Comparison of ENCODE assay signal across 33 cellular contexts in the genomic region with DNA sequence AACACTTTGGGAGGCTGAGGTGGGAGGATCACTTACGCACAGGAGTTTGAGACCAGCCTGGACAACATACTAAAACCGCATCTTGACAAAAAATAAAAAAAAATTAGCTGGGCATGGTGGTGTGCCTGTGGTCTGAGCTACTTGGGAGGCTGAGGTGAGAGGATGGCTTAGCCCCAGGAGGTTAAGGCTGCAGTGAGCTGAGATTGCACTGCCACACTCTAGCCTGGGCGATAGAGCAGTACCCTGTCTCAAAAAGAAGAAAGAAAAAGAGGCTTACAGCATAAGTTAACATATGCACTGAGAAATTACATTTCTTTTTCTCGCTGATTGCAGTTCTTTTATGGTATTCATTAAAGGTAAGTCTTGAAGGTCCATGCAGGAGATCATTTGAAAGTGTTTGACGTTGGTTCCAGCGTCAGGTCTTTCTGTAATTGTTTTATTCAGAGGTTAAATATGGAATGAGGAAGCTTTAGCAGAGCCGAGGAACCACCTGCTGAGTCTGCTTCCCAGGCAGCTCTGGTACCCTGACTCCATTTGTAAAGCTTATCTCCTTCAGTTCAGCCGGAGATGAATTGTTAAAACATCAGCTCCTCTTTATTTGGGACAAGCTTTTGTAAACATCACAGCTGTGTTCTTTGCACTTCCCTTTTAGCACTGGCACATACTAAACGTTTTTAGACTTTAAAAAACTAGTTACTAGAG.
"Had no signal": no experiment of that assay in that cellular context is flagged by ENCODE, and none has a peak within 500 bp of the region (broad histone marks: within the 10 kb centered on the region; RNA-seq: fewer than 3 reads in every experiment).

No MANE protein-coding gene starts in this region.

- H3K9me3 Mint-ChIP-seq: activated CD4-positive, alpha-beta memory T cell treated with anti-CD3 and anti-CD28 coated beads for 36 hours; activated CD4-positive, alpha-beta T cell treated with anti-CD3 and anti-CD28 coated beads, Interleukin-2, amount 10 ng/mL, durations not matched to agents 24 days and 14 days; activated naive CD4-positive, alpha-beta T cell treated with anti-CD3 and anti-CD28 coated beads, Interleukin-2, amount 10 ng/mL, durations not matched to agents 7 days and 5 days; activated naive CD8-positive, alpha-beta T cell treated with anti-CD3 and anti-CD28 coated beads, Interleukin-2, amount 10 ng/mL, durations not matched to agents 7 days and 5 days; activated T-cell treated with anti-CD3 and anti-CD28 coated beads, Interleukin-2, amount 50 U/mL, for 24 hours; brain; mesothelial cell of epicardium; natural killer cell; stimulated activated naive B cell treated with anti-CD40 and anti-IgM and Interleukin-4, amounts not matched to agents 10 μg/mL and 1 μg/mL and 100 μg/mL, for 72 hours; T-cell; T-helper 2 cell treated with Interferon-gamma antibody and Interleukin-4, amounts not matched to agents 5 μg/mL and 100 μg/mL, for 36 hours had no signal

- H3K4me3 Mint-ChIP-seq: activated CD4-positive, alpha-beta memory T cell treated with anti-CD3 and anti-CD28 coated beads for 36 hours; activated CD4-positive, alpha-beta T cell treated with anti-CD3 and anti-CD28 coated beads, Interleukin-2, amount 10 ng/mL, durations not matched to agents 24 days and 14 days; activated naive CD4-positive, alpha-beta T cell treated with anti-CD3 and anti-CD28 coated beads, Interleukin-2, amount 10 ng/mL, durations not matched to agents 7 days and 5 days; activated naive CD8-positive, alpha-beta T cell treated with anti-CD3 and anti-CD28 coated beads, Interleukin-2, amount 10 ng/mL, durations not matched to agents 7 days and 5 days; activated T-cell treated with anti-CD3 and anti-CD28 coated beads, Interleukin-2, amount 50 U/mL, for 24 hours; brain; mesothelial cell of epicardium; natural killer cell; stimulated activated naive B cell treated with anti-CD40 and anti-IgM and Interleukin-4, amounts not matched to agents 10 μg/mL and 1 μg/mL and 100 μg/mL, for 72 hours; T-cell; T-helper 2 cell treated with Interferon-gamma antibody and Interleukin-4, amounts not matched to agents 5 μg/mL and 100 μg/mL, for 36 hours had no signal

- H3K27ac ChIP-seq: ascending aorta, cardiac muscle cell, coronary artery, epithelial cell of prostate, esophagus squamous epithelium, heart right ventricle, stomach, thyroid gland, upper lobe of left lung had no signal

- DNase-seq: activated CD4-positive, alpha-beta memory T cell treated with anti-CD3 and anti-CD28 coated beads for 36 hours; activated CD4-positive, alpha-beta T cell treated with anti-CD3 and anti-CD28 coated beads, Interleukin-2, amount 10 ng/mL, durations not matched to agents 24 days and 14 days; activated CD8-positive, alpha-beta memory T cell treated with anti-CD3 and anti-CD28 coated beads, Interleukin-2, amount 50 U/mL, for 48 hours; activated gamma-delta T cell; activated naive CD4-positive, alpha-beta T cell treated with anti-CD3 and anti-CD28 coated beads, Interleukin-2, amount 10 ng/mL, durations not matched to agents 7 days and 5 days; activated naive CD8-positive, alpha-beta T cell treated with anti-CD3 and anti-CD28 coated beads, Interleukin-2, amount 10 ng/mL, durations not matched to agents 7 days and 5 days; activated T-cell treated with anti-CD3 and anti-CD28 coated beads, Interleukin-2, amount 50 U/mL, for 24 hours; cerebellar nuclear complex; esophagus squamous epithelium; foreskin melanocyte; heart right ventricle; islet precursor cell; left cardiac atrium; left ventricle myocardium superior; mammary epithelial cell; natural killer cell; posterior cingulate gyrus; right cardiac atrium; stimulated activated CD4-positive, alpha-beta T cell treated with anti-CD3 and anti-CD28 coated beads, Interleukin-15, amount 100 ng/mL, for 24 hours; stimulated activated CD4-positive, alpha-beta T cell treated with anti-CD3 and anti-CD28 coated beads, Interleukin-2, amount 100 ng/mL, for 24 hours; stimulated activated naive B cell treated with anti-CD40 and anti-IgM and Interleukin-4, amounts not matched to agents 10 μg/mL and 1 μg/mL and 100 μg/mL, for 72 hours; stomach; T-cell; thyroid gland; upper lobe of left lung had no signal

- ATAC-seq: activated CD4-positive, CD25-positive, alpha-beta regulatory T cell treated with anti-CD3 and anti-CD28 coated beads, Interleukin-2, amount 50 U/mL, for 24 hours; heart right ventricle; left ventricle myocardium superior; natural killer cell; right cardiac atrium; stimulated activated naive B cell treated with anti-CD40 and anti-IgM and Interleukin-4, amounts not matched to agents 10 μg/mL and 1 μg/mL and 100 μg/mL, for 72 hours; T-cell had no signal

- H3K27me3 ChIP-seq: ascending aorta, cardiac muscle cell, esophagus squamous epithelium, heart right ventricle, stomach, thyroid gland, upper lobe of left lung had no signal

- H3K4me1 Mint-ChIP-seq: brain; mesothelial cell of epicardium; stimulated activated naive B cell treated with anti-CD40 and anti-IgM and Interleukin-4, amounts not matched to agents 10 μg/mL and 1 μg/mL and 100 μg/mL, for 72 hours had no signal

- H3K27ac Mint-ChIP-seq: activated CD4-positive, alpha-beta memory T cell treated with anti-CD3 and anti-CD28 coated beads for 36 hours; activated CD4-positive, alpha-beta T cell treated with anti-CD3 and anti-CD28 coated beads, Interleukin-2, amount 10 ng/mL, durations not matched to agents 24 days and 14 days; activated naive CD4-positive, alpha-beta T cell treated with anti-CD3 and anti-CD28 coated beads, Interleukin-2, amount 10 ng/mL, durations not matched to agents 7 days and 5 days; activated naive CD8-positive, alpha-beta T cell treated with anti-CD3 and anti-CD28 coated beads, Interleukin-2, amount 10 ng/mL, durations not matched to agents 7 days and 5 days; activated T-cell treated with anti-CD3 and anti-CD28 coated beads, Interleukin-2, amount 50 U/mL, for 24 hours; brain; mesothelial cell of epicardium; natural killer cell; stimulated activated naive B cell treated with anti-CD40 and anti-IgM and Interleukin-4, amounts not matched to agents 10 μg/mL and 1 μg/mL and 100 μg/mL, for 72 hours; T-cell; T-helper 2 cell treated with Interferon-gamma antibody and Interleukin-4, amounts not matched to agents 5 μg/mL and 100 μg/mL, for 36 hours had no signal

- H3K27me3 Mint-ChIP-seq: activated CD4-positive, alpha-beta memory T cell treated with anti-CD3 and anti-CD28 coated beads for 36 hours; activated CD4-positive, alpha-beta T cell treated with anti-CD3 and anti-CD28 coated beads, Interleukin-2, amount 10 ng/mL, durations not matched to agents 24 days and 14 days; activated naive CD4-positive, alpha-beta T cell treated with anti-CD3 and anti-CD28 coated beads, Interleukin-2, amount 10 ng/mL, durations not matched to agents 7 days and 5 days; activated naive CD8-positive, alpha-beta T cell treated with anti-CD3 and anti-CD28 coated beads, Interleukin-2, amount 10 ng/mL, durations not matched to agents 7 days and 5 days; activated T-cell treated with anti-CD3 and anti-CD28 coated beads, Interleukin-2, amount 50 U/mL, for 24 hours; brain; stimulated activated naive B cell treated with anti-CD40 and anti-IgM and Interleukin-4, amounts not matched to agents 10 μg/mL and 1 μg/mL and 100 μg/mL, for 72 hours; T-cell had no signal

- H3K4me1 ChIP-seq: ascending aorta, esophagus squamous epithelium, heart right ventricle, stomach, thyroid gland, upper lobe of left lung had no signal

- H3K4me3 ChIP-seq: ascending aorta, cardiac muscle cell, coronary artery, esophagus squamous epithelium, heart right ventricle, stomach, thyroid gland, upper lobe of left lung had no signal

- H3K9me3 ChIP-seq: ascending aorta, esophagus squamous epithelium, heart right ventricle, stomach, thyroid gland, upper lobe of left lung had no signal
